2 cellular contexts compared by ENCODE assay signal in genomic region chr9:137956688-137957385, GRCh38.
TF ChIP-seq lines count a peak whose summit lies in the region.

No MANE protein-coding gene starts in this region.

TF ChIP-seq in SK-N-SH, 30 proteins besides CTCF, POLR2A, EP300 and RAD21:
- TF ChIP-seq ZBTB33 (IDR thresholded peaks at IDR 0.05; ENCODE audit: borderline replicate concordance, low read depth) (no peak), GABPA (IDR thresholded peaks at IDR 0.05; ENCODE audit: low read depth) (no peak), MEF2A (IDR thresholded peaks at IDR 0.05; ENCODE audit: borderline replicate concordance, low read depth) (no peak), SIN3A (IDR thresholded peaks at IDR 0.05; ENCODE audit: borderline replicate concordance, low read depth, low read length) (no peak), MXI1 (IDR thresholded peaks at IDR 0.05; ENCODE audit: low read depth, low read length) (no peak), PBX3 (IDR thresholded peaks at IDR 0.05) (no peak)
- TF ChIP-seq, protein P1, sequence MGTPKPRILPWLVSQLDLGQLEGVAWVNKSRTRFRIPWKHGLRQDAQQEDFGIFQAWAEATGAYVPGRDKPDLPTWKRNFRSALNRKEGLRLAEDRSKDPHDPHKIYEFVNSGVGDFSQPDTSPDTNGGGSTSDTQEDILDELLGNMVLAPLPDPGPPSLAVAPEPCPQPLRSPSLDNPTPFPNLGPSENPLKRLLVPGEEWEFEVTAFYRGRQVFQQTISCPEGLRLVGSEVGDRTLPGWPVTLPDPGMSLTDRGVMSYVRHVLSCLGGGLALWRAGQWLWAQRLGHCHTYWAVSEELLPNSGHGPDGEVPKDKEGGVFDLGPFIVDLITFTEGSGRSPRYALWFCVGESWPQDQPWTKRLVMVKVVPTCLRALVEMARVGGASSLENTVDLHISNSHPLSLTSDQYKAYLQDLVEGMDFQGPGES (IDR thresholded peaks at IDR 0.05; ENCODE audit: low read depth, low read length): no peak

TF ChIP-seq in GM23338, 12 proteins besides CTCF, POLR2A, EP300 and RAD21:
- TF ChIP-seq ZNF462 (CRISPR knock-in tag; IDR thresholded peaks at IDR 0.05) (no peak), CREB1 (CRISPR knock-in tag; IDR thresholded peaks at IDR 0.05; ENCODE audit: low read depth) (no peak), ZNF114 (CRISPR knock-in tag; IDR thresholded peaks at IDR 0.05) (no peak), ZNF331 (CRISPR knock-in tag; IDR thresholded peaks at IDR 0.05; ENCODE audit: low read depth) (no peak), EZH2phosphoT487 (IDR thresholded peaks at IDR 0.05; ENCODE audit: unreplicated experiment) (no peak), NANOG (IDR thresholded peaks at IDR 0.05; ENCODE audit: borderline replicate concordance) (no peak), STAT1 (IDR thresholded peaks at IDR 0.05; ENCODE audit: unreplicated experiment) (no peak), POLR2AphosphoS5 (IDR thresholded peaks at IDR 0.05; ENCODE audit: low read depth) (no peak), EZH2 (IDR thresholded peaks at IDR 0.05; ENCODE audit: low read depth, unreplicated experiment) (no peak), REST (IDR thresholded peaks at IDR 0.05; ENCODE audit: unreplicated experiment) (no peak)
TF ChIP-seq in GM23338: peak in this region for 0.
